Comparison of ENCODE assay signal across 26 cellular contexts in the genomic region with DNA sequence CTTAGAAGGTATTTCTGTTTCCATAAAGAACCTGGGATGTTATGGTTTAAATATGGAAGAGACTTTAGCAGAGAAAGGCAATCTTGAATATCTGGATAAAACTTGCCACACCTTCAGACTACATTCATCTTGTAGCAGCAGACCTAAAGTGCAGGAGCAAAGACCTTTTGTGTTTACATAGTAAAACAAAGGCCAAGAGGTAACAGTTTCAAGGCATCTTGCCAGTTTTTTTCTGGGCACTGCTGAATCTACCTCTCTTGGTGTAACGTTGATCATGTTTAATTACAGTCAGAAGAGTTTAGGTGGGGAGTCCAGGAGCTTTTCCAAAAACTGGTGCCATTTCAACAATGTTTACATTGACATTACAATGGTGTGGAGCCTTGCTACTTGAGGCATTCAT.
A peak's percentile ranks its signal among the peaks of the same experiment; 100 is the strongest.
DNase-seq lines count a peak whose midpoint lies in the region; ATAC-seq and TF ChIP-seq lines count a peak whose summit lies in the region.
"Had no signal": no experiment of that assay in that cellular context is flagged by ENCODE, and none has a peak within 500 bp of the region (broad histone marks: within the 10 kb centered on the region; RNA-seq: fewer than 3 reads in every experiment).

No MANE protein-coding gene starts in this region.

- H3K27ac ChIP-seq in Karpas-422 (ENCODE audit: low read length) (no peak overlapping the region), colonic mucosa (peak overlapping the region; percentile 29), SK-N-SH (ENCODE audit: low read depth in 2 of 2, low read length in 1 of 2) (no peak overlapping the region), A673 (ENCODE audit: low read depth, low read length, poor library complexity, severe bottlenecking) (no peak overlapping the region)
- H3K27ac ChIP-seq: BLaER1 treated with 17β-estradiol and CSF1 and Interleukin-3, amounts not matched to agents 10 nM and 100 nM; HL-60; KMS-11; PC-9; RWPE1; SK-N-MC had no signal

- no peaks in the 10 kb centered on the region for H3K79me2 ChIP-seq in Karpas-422 (ENCODE audit: low read length)
- no peaks in the 10 kb centered on the region for H3K79me2 ChIP-seq in SK-N-SH (ENCODE audit: insufficient read depth)

- peak; percentile 34 for DNase-seq in Karpas-422
- peak; percentile 51 for DNase-seq in NCI-H1105 (lab: John Stamatoyannopoulos, UW)
- peak; percentile 68 for DNase-seq in colonic mucosa
- DNase-seq in mucosa of gallbladder (ENCODE audit: low spot score) = peak; percentile 57
- DNase-seq in SK-N-SH = no peak
- no peak for DNase-seq in A673 (ENCODE audit: low spot score)
- no peak for DNase-seq in activated T-helper 1 cell treated with anti-CD3 and anti-CD28 coated beads, Interleukin-12 subunit alpha, Interleukin-12 subunit beta, Interleukin-2, Interleukin-4 antibody, amounts not matched to agents 30 ng/mL and 10 ng/mL and 1 ng/mL, durations not matched to agents 14 hours and 24 hours and 36 hours (ENCODE audit: low spot score)
- DNase-seq: ACHN; Caco-2; CD4-positive, alpha-beta memory T cell; DMS 273 treated with DMSO at 0.1 percent for 48 hours; IMR-90; NCI-H1436 treated with DMSO at 0.1 percent for 48 hours; NCI-H1930; NCI-H2171; NCI-H345; NCI-H524; PC-9; SHP77 treated with DMSO at 0.1 percent for 48 hours had no signal

- H3K4me2 ChIP-seq in Karpas-422 (ENCODE audit: low read depth, low read length, poor library complexity, severe bottlenecking) (no peak overlapping the region), SK-N-SH (no peak overlapping the region)
- H3K4me2 ChIP-seq: BLaER1 treated with 17β-estradiol and CSF1 and Interleukin-3, amounts not matched to agents 10 nM and 100 nM; KMS-11; PC-9 had no signal

- H3K9me3 ChIP-seq in Karpas-422 (ENCODE audit: low read length) = no peaks in the 10 kb centered on the region
- H3K9me3 ChIP-seq in colonic mucosa = no peaks in the 10 kb centered on the region
- no peaks in the 10 kb centered on the region for H3K9me3 ChIP-seq in SK-N-SH
- no peaks in the 10 kb centered on the region for H3K9me3 ChIP-seq in A673 (ENCODE audit: low read depth, low read length, poor library complexity, severe bottlenecking)
- H3K9me3 ChIP-seq: Caco-2 had no signal

- no peaks in the 10 kb centered on the region for H3K9me2 ChIP-seq in Karpas-422 (replicated peaks; ENCODE audit: insufficient read depth, low read length)
- no peaks in the 10 kb centered on the region for H3K9me2 ChIP-seq in SK-N-SH

- no peaks in the 10 kb centered on the region for H3K27me3 Mint-ChIP-seq in activated T-helper 1 cell treated with anti-CD3 and anti-CD28 coated beads, Interleukin-12 subunit alpha, Interleukin-12 subunit beta, Interleukin-2, Interleukin-4 antibody, amounts not matched to agents 30 ng/mL and 10 ng/mL and 1 ng/mL, durations not matched to agents 14 hours and 24 hours and 36 hours (ENCODE audit: insufficient read depth)

- CTCF ChIA-PET in SK-N-SH (lab: Yijun Ruan, JAX) = interaction anchor here (1.0 kb wide), 1 partner anchor 1082 kb away, joined by 3 read pairs; no protein-coding TSS in a partner anchor
- CTCF ChIA-PET in A673 (lab: Charles Lee) = no interaction called here

- no peaks in the 10 kb centered on the region for H3K36me3 Mint-ChIP-seq in activated T-helper 1 cell treated with anti-CD3 and anti-CD28 coated beads, Interleukin-12 subunit alpha, Interleukin-12 subunit beta, Interleukin-2, Interleukin-4 antibody, amounts not matched to agents 30 ng/mL and 10 ng/mL and 1 ng/mL, durations not matched to agents 14 hours and 24 hours and 36 hours (ENCODE audit: low read depth)
- H3K36me3 Mint-ChIP-seq: CD4-positive, alpha-beta memory T cell had no signal

- H3K36me3 ChIP-seq in Karpas-422 (ENCODE audit: insufficient read depth, low read length) (no peaks in the 10 kb centered on the region), colonic mucosa (no peaks in the 10 kb centered on the region), SK-N-SH (replicated peaks in 1 of 2; ENCODE audit: control insufficient read depth in 1 of 2, insufficient read depth in 2 of 2, low read length in 1 of 2) (no peaks in the 10 kb centered on the region), A673 (ENCODE audit: insufficient read depth, low read length, poor library complexity, severe bottlenecking) (no peaks in the 10 kb centered on the region)

- no peak overlapping the region for H3K27ac Mint-ChIP-seq in activated T-helper 1 cell treated with anti-CD3 and anti-CD28 coated beads, Interleukin-12 subunit alpha, Interleukin-12 subunit beta, Interleukin-2, Interleukin-4 antibody, amounts not matched to agents 30 ng/mL and 10 ng/mL and 1 ng/mL, durations not matched to agents 14 hours and 24 hours and 36 hours
- H3K27ac Mint-ChIP-seq: CD4-positive, alpha-beta memory T cell had no signal

- H3K4me3 ChIP-seq in Karpas-422 (ENCODE audit: low read length) (no peak overlapping the region), colonic mucosa (no peak overlapping the region), SK-N-SH (ENCODE audit: low read depth in 2 of 2, low read length in 1 of 2) (no peak overlapping the region), A673 (ENCODE audit: low read depth, low read length, poor library complexity, severe bottlenecking) (no peak overlapping the region)
- H3K4me3 ChIP-seq: BLaER1 treated with 17β-estradiol and CSF1 and Interleukin-3, amounts not matched to agents 10 nM and 100 nM; PC-9; SK-N-MC had no signal

- POLR2A ChIA-PET in SK-N-SH (lab: Yijun Ruan, JAX) = no interaction called here
- POLR2A ChIA-PET in A673 (lab: Charles Lee; ENCODE audit: low non-redundant PET) = no interaction called here

- no peaks in the 10 kb centered on the region for H4K20me1 ChIP-seq in Karpas-422 (ENCODE audit: insufficient read depth, low read depth, low read length)
- H4K20me1 ChIP-seq in SK-N-SH (ENCODE audit: insufficient read depth) = no peaks in the 10 kb centered on the region

- intact Hi-C loops in colonic mucosa (cut with DNase I) (no loop called here), A673 (cut with micrococcal nuclease; ENCODE audit: unreplicated experiment) (loop anchor here (10.0 kb wide), 1 partner anchor 89 kb away; no protein-coding TSS in a partner anchor)
- intact Hi-C loops in activated T-helper 1 cell treated with anti-CD3 and anti-CD28 coated beads, Interleukin-12 subunit alpha, Interleukin-12 subunit beta, Interleukin-2, Interleukin-4 antibody, amounts not matched to agents 30 ng/mL and 10 ng/mL and 1 ng/mL, durations not matched to agents 14 hours and 24 hours and 36 hours (cut with micrococcal nuclease) = no loop called here

- H2AFZ ChIP-seq in Karpas-422 (ENCODE audit: low read length) (no peak overlapping the region), SK-N-SH (ENCODE audit: low read depth) (no peak overlapping the region)
- H2AFZ ChIP-seq: PC-9 had no signal

- TF ChIP-seq EP300 in SK-N-SH (IDR thresholded peaks at IDR 0.05; ENCODE audit: borderline replicate concordance in 1 of 2, low read depth in 1 of 2, low read length in 1 of 2) = no peak

- no peaks in the 10 kb centered on the region for H3K27me3 ChIP-seq in Karpas-422 (ENCODE audit: low read length)
- no peaks in the 10 kb centered on the region for H3K27me3 ChIP-seq in colonic mucosa
- H3K27me3 ChIP-seq in SK-N-SH (ENCODE audit: insufficient read depth) = no peaks in the 10 kb centered on the region
- H3K27me3 ChIP-seq in A673 (replicated peaks; ENCODE audit: insufficient read depth, low read depth, low read length, poor library complexity) = peaks cover 19% of the 10 kb centered on the region
- H3K27me3 ChIP-seq: BLaER1 treated with 17β-estradiol and CSF1 and Interleukin-3, amounts not matched to agents 10 nM and 100 nM had no signal

- H3K9ac ChIP-seq in Karpas-422 (ENCODE audit: low read length) (no peak overlapping the region), colonic mucosa (ENCODE audit: low read depth in 2 of 2, low read length in 2 of 2) (no peak overlapping the region), SK-N-SH (no peak overlapping the region)
- H3K9ac ChIP-seq: BLaER1 treated with 17β-estradiol and CSF1 and Interleukin-3, amounts not matched to agents 10 nM and 100 nM; KMS-11 had no signal

- TF ChIP-seq RAD21 in SK-N-SH (IDR thresholded peaks at IDR 0.05; ENCODE audit: low read length) = no peak

- H3K4me1 Mint-ChIP-seq in activated T-helper 1 cell treated with anti-CD3 and anti-CD28 coated beads, Interleukin-12 subunit alpha, Interleukin-12 subunit beta, Interleukin-2, Interleukin-4 antibody, amounts not matched to agents 30 ng/mL and 10 ng/mL and 1 ng/mL, durations not matched to agents 14 hours and 24 hours and 36 hours (ENCODE audit: low read depth) = no peaks in the 10 kb centered on the region
- H3K4me1 Mint-ChIP-seq: CD4-positive, alpha-beta memory T cell had no signal

- no peak overlapping the region for H3K4me3 Mint-ChIP-seq in activated T-helper 1 cell treated with anti-CD3 and anti-CD28 coated beads, Interleukin-12 subunit alpha, Interleukin-12 subunit beta, Interleukin-2, Interleukin-4 antibody, amounts not matched to agents 30 ng/mL and 10 ng/mL and 1 ng/mL, durations not matched to agents 14 hours and 24 hours and 36 hours
- H3K4me3 Mint-ChIP-seq: CD4-positive, alpha-beta memory T cell had no signal

- 0% methylated on average over 1 of the region's 1 CpG for WGBS in SK-N-SH (ENCODE audit: low lambda C conversion rate)

- no peak for TF ChIP-seq CTCF in colonic mucosa (IDR thresholded peaks at IDR 0.05)
- TF ChIP-seq CTCF in SK-N-SH (IDR thresholded peaks at IDR 0.05) = no peak
- no peak for TF ChIP-seq CTCF in A673 (conservative IDR thresholded peaks at IDR 0.05; ENCODE audit: low read depth, low read length)

- no peaks in the 10 kb centered on the region for H3K9me3 Mint-ChIP-seq in activated T-helper 1 cell treated with anti-CD3 and anti-CD28 coated beads, Interleukin-12 subunit alpha, Interleukin-12 subunit beta, Interleukin-2, Interleukin-4 antibody, amounts not matched to agents 30 ng/mL and 10 ng/mL and 1 ng/mL, durations not matched to agents 14 hours and 24 hours and 36 hours

- H3K4me1 ChIP-seq in Karpas-422 (ENCODE audit: low read length) (peaks cover 30% of the 10 kb centered on the region), colonic mucosa (peaks cover 5% of the 10 kb centered on the region), SK-N-SH (ENCODE audit: control insufficient read depth in 1 of 2, insufficient read depth in 2 of 2, low read depth in 1 of 2, low read length in 1 of 2) (no peaks in the 10 kb centered on the region), A673 (ENCODE audit: insufficient read depth, low read length, poor library complexity, severe bottlenecking) (no peaks in the 10 kb centered on the region)
- H3K4me1 ChIP-seq: Caco-2 had no signal

- BruUV-seq in A673 (replicated peaks; lab: Mats Ljungman, UMichigan) = no TSS peak

- no peak for ATAC-seq in GM21390 (IDR thresholded peaks at IDR 0.05; ENCODE audit: unreplicated experiment)
- ATAC-seq: HCT116 had no signal

- H3F3A ChIP-seq in SK-N-SH (replicated peaks; ENCODE audit: insufficient read depth) = no peaks in the 10 kb centered on the region

TF ChIP-seq in SK-N-SH, 30 proteins besides CTCF, POLR2A, EP300 and RAD21 (continues in another document):
- no peak for TF ChIP-seq RCOR1 (IDR thresholded peaks at IDR 0.05; ENCODE audit: low read length)
- no peak for TF ChIP-seq GATA2 (CRISPR knock-in tag; IDR thresholded peaks at IDR 0.05)
- TF ChIP-seq RXRA (IDR thresholded peaks at IDR 0.05; ENCODE audit: borderline replicate concordance, low read depth) = no peak
- no peak for TF ChIP-seq CHD2 (IDR thresholded peaks at IDR 0.05; ENCODE audit: low read length, partially characterized antibody)
- no peak for TF ChIP-seq RFX5 (IDR thresholded peaks at IDR 0.05; ENCODE audit: low read length)
- TF ChIP-seq ELF1 (IDR thresholded peaks at IDR 0.05) = no peak

Comparison
In these comparisons a context has a peak if more than half of its experiments do, and no peak if none do; other contexts are left out.
1. DNase-seq: peak in Karpas-422 (single experiment), NCI-H1105 (single experiment), colonic mucosa (single experiment) and mucosa of gallbladder (single experiment); none in SK-N-SH (single experiment), A673 (single experiment) and activated T-helper 1 cell treated with anti-CD3 and anti-CD28 coated beads, Interleukin-12 subunit alpha, Interleukin-12 subunit beta, Interleukin-2, Interleukin-4 antibody, amounts not matched to agents 30 ng/mL and 10 ng/mL and 1 ng/mL, durations not matched to agents 14 hours and 24 hours and 36 hours (single experiment).